ENCODE assay signal across 28 cellular contexts in the genomic region with DNA sequence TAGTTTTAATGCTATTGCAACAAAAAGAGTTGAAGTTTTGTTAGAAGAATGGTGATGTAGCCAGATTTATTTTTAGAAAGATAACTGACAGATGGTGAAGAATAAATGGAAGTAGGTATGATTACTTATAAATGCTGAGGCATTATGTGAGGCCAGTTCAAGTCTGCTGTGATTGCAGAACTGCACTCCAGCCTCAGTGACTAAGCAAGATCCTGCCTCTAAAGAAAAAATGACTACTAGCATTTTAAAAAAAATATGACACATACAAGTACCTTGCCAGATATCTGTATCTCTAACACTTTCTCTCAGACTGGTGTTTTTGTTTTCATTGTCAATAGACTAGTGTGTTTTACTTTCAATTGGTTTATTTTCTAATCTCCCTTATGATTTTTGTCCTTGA.
A peak's percentile ranks its signal among the peaks of the same experiment; 100 is the strongest.
DNase-seq lines count a peak whose midpoint lies in the region; ATAC-seq and TF ChIP-seq lines count a peak whose summit lies in the region.
"Had no signal": no experiment of that assay in that cellular context is flagged by ENCODE, and none has a peak within 500 bp of the region (broad histone marks: within the 10 kb centered on the region; RNA-seq: fewer than 3 reads in every experiment).

No MANE protein-coding gene starts in this region.

- H3K9ac ChIP-seq in GM23248 (no peak overlapping the region), fibroblast of lung (ENCODE audit: insufficient read depth, low read length) (no peak overlapping the region)

- no peak for ATAC-seq in HG03025 (IDR thresholded peaks at IDR 0.05; ENCODE audit: low FRiP score, unreplicated experiment)
- ATAC-seq in natural killer cell treated with Interleukin-12 subunit alpha and Interleukin-12 subunit beta and Interleukin-15 and Interleukin-18, amount 100 ng/mL, for 72 hours: no peak
- ATAC-seq: left lobe of liver; natural killer cell; Right ventricle myocardium inferior; stimulated activated naive B cell treated with anti-CD40 and anti-IgM and Interleukin-4, amounts not matched to agents 10 μg/mL and 1 μg/mL and 100 μg/mL, for 72 hours had no signal

- H3K4me2 ChIP-seq in GM23248 (ENCODE audit: unreplicated experiment) (no peak overlapping the region), fibroblast of lung (ENCODE audit: extremely low read depth, insufficient read depth, low read length) (no peak overlapping the region)

- H3K4me1 ChIP-seq in GM23248 (ENCODE audit: insufficient read depth) (no peaks in the 10 kb centered on the region), fibroblast of lung (ENCODE audit: control insufficient read depth, extremely low read depth, insufficient read depth, low read length) (no peaks in the 10 kb centered on the region)
- H3K4me1 ChIP-seq: colonic mucosa, testis had no signal

- in situ Hi-C loops in GM23248 (cut with MboI): no loop called here

- H3K4me3 ChIP-seq in GM23248 (no peak overlapping the region), fibroblast of lung (replicated peaks in 1 of 4; ENCODE audit: control extremely low read depth in 1 of 4, insufficient read depth in 1 of 4, low read depth in 3 of 4, low read length in 4 of 4) (no peak overlapping the region), skeletal muscle cell (ENCODE audit: low read depth, low read length) (no peak overlapping the region), MG63 (no peak overlapping the region)
- H3K4me3 ChIP-seq: colonic mucosa, testis had no signal

- no peaks in the 10 kb centered on the region for H4K20me1 ChIP-seq in GM23248 (ENCODE audit: insufficient read depth)
- H4K20me1 ChIP-seq in fibroblast of lung (ENCODE audit: control insufficient read depth, extremely low read depth, insufficient read depth, low read length): no peaks in the 10 kb centered on the region

- no peaks in the 10 kb centered on the region for H3F3A ChIP-seq in GM23248 (ENCODE audit: insufficient read depth)

- H3K36me3 ChIP-seq in GM23248 (ENCODE audit: low read depth) (no peaks in the 10 kb centered on the region), fibroblast of lung (ENCODE audit: control insufficient read depth, insufficient read depth, low read length) (no peaks in the 10 kb centered on the region), MG63 (no peaks in the 10 kb centered on the region)
- H3K36me3 ChIP-seq: colonic mucosa had no signal

- no peaks in the 10 kb centered on the region for H3K9me2 ChIP-seq in GM23248 (ENCODE audit: insufficient read depth)

- no peaks in the 10 kb centered on the region for H3K27me3 ChIP-seq in GM23248 (replicated peaks; ENCODE audit: insufficient read depth)
- H3K27me3 ChIP-seq in fibroblast of lung (ENCODE audit: control insufficient read depth, insufficient read depth, low read length): no peaks in the 10 kb centered on the region
- no peaks in the 10 kb centered on the region for H3K27me3 ChIP-seq in MG63
- H3K27me3 ChIP-seq: colonic mucosa, testis had no signal

- H2AFZ ChIP-seq in GM23248 (no peak overlapping the region), fibroblast of lung (ENCODE audit: low read length) (no peak overlapping the region)

- H3K9me3 ChIP-seq in GM23248 (ENCODE audit: low read depth): no peaks in the 10 kb centered on the region
- H3K9me3 ChIP-seq in fibroblast of lung (ENCODE audit: control insufficient read depth, insufficient read depth, low read depth, low read length): no peaks in the 10 kb centered on the region
- no peaks in the 10 kb centered on the region for H3K9me3 ChIP-seq in MG63
- H3K9me3 ChIP-seq: colonic mucosa, testis had no signal

- H3K27ac ChIP-seq in GM23248: no peak overlapping the region
- no peak overlapping the region for H3K27ac ChIP-seq in fibroblast of lung (ENCODE audit: insufficient read depth, low read length)
- H3K27ac ChIP-seq: colonic mucosa, testis had no signal

- H3K79me2 ChIP-seq in GM23248 (ENCODE audit: insufficient read depth) (no peaks in the 10 kb centered on the region), fibroblast of lung (ENCODE audit: control insufficient read depth, insufficient read depth, low read length) (no peaks in the 10 kb centered on the region)

- H3K9me3 Mint-ChIP-seq in natural killer cell treated with Interleukin-12 subunit alpha and Interleukin-12 subunit beta and Interleukin-15 and Interleukin-18, amount 100 ng/mL, for 72 hours: peaks cover 28% of the 10 kb centered on the region

- H3K4me3 Mint-ChIP-seq in natural killer cell treated with Interleukin-12 subunit alpha and Interleukin-12 subunit beta and Interleukin-15 and Interleukin-18, amount 100 ng/mL, for 72 hours: no peak overlapping the region
- H3K4me3 Mint-ChIP-seq: activated B cell treated with CpG ODN at 0.5 μM for 24 hours; activated naive CD8-positive, alpha-beta T cell treated with anti-CD3 and anti-CD28 coated beads, Interleukin-2, amount 10 ng/mL, durations not matched to agents 7 days and 5 days; H9; natural killer cell; stimulated activated naive B cell treated with anti-CD40 and anti-IgM and Interleukin-4, amounts not matched to agents 10 μg/mL and 1 μg/mL and 100 μg/mL, for 72 hours had no signal

- no peaks in the 10 kb centered on the region for H3K27me3 Mint-ChIP-seq in natural killer cell treated with Interleukin-12 subunit alpha and Interleukin-12 subunit beta and Interleukin-15 and Interleukin-18, amount 100 ng/mL, for 72 hours
- H3K27me3 Mint-ChIP-seq: activated B cell treated with CpG ODN at 0.5 μM for 24 hours; activated naive CD8-positive, alpha-beta T cell treated with anti-CD3 and anti-CD28 coated beads, Interleukin-2, amount 10 ng/mL, durations not matched to agents 7 days and 5 days; stimulated activated naive B cell treated with anti-CD40 and anti-IgM and Interleukin-4, amounts not matched to agents 10 μg/mL and 1 μg/mL and 100 μg/mL, for 72 hours had no signal

- H3K36me3 Mint-ChIP-seq in natural killer cell treated with Interleukin-12 subunit alpha and Interleukin-12 subunit beta and Interleukin-15 and Interleukin-18, amount 100 ng/mL, for 72 hours: no peaks in the 10 kb centered on the region
- H3K36me3 Mint-ChIP-seq: activated naive CD8-positive, alpha-beta T cell treated with anti-CD3 and anti-CD28 coated beads, Interleukin-2, amount 10 ng/mL, durations not matched to agents 7 days and 5 days; natural killer cell; stimulated activated naive B cell treated with anti-CD40 and anti-IgM and Interleukin-4, amounts not matched to agents 10 μg/mL and 1 μg/mL and 100 μg/mL, for 72 hours had no signal

- TF ChIP-seq CTCF in fibroblast of lung (conservative IDR thresholded peaks at IDR 0.05 in 1 of 2, IDR thresholded peaks at IDR 0.05 in 1 of 2; ENCODE audit: low read depth in 1 of 2, low read length in 2 of 2): no peak

- peak; percentile 3 for DNase-seq in GM23248
- peak; percentile 63 for DNase-seq in amniotic epithelial cell (ENCODE audit: low read depth)
- DNase-seq in fibroblast of lung (ENCODE audit: low read depth in 2 of 2): peak; percentile 34 to 35
- peak; percentile 31 for DNase-seq in skeletal muscle cell (ENCODE audit: low read depth)
- DNase-seq in natural killer cell treated with Interleukin-12 subunit alpha and Interleukin-12 subunit beta and Interleukin-15 and Interleukin-18, amount 100 ng/mL, for 72 hours (ENCODE audit: low spot score): no peak
- DNase-seq in MG63: no peak
- DNase-seq: activated B cell treated with CpG ODN at 0.5 μM for 24 hours; activated CD4-positive, alpha-beta T cell treated with anti-CD3 and anti-CD28 coated beads, Interleukin-2, amount 50 U/mL, for 4 hours; activated CD8-positive, alpha-beta memory T cell treated with anti-CD3 and anti-CD28 coated beads, Interleukin-2, amount 50 U/mL, for 48 hours; activated effector memory CD4-positive, alpha-beta T cell treated with Interleukin-2 at 50 U/mL for 16 hours; activated naive CD8-positive, alpha-beta T cell treated with anti-CD3 and anti-CD28 coated beads, Interleukin-2, amount 10 ng/mL, durations not matched to agents 7 days and 5 days; C1 segment of cervical spinal cord; Calu3; colonic mucosa; H9; Kasumi-1; natural killer cell; NCI-H1092; NCI-H187; NCI-H526 treated with DMSO at 0.1 percent for 48 hours; retina; stimulated activated CD4-positive, alpha-beta T cell treated with anti-CD3 and anti-CD28 coated beads, Interleukin-4, amount 100 ng/mL, for 1 hour; stimulated activated naive B cell treated with anti-CD40 and anti-IgM and Interleukin-4, amounts not matched to agents 10 μg/mL and 1 μg/mL and 100 μg/mL, for 72 hours; T-helper 9 cell; testis had no signal

- H3K27ac Mint-ChIP-seq in natural killer cell treated with Interleukin-12 subunit alpha and Interleukin-12 subunit beta and Interleukin-15 and Interleukin-18, amount 100 ng/mL, for 72 hours: no peak overlapping the region
- H3K27ac Mint-ChIP-seq: activated B cell treated with CpG ODN at 0.5 μM for 24 hours; activated naive CD8-positive, alpha-beta T cell treated with anti-CD3 and anti-CD28 coated beads, Interleukin-2, amount 10 ng/mL, durations not matched to agents 7 days and 5 days; H9; natural killer cell; stimulated activated naive B cell treated with anti-CD40 and anti-IgM and Interleukin-4, amounts not matched to agents 10 μg/mL and 1 μg/mL and 100 μg/mL, for 72 hours had no signal

- H3K4me1 Mint-ChIP-seq in natural killer cell treated with Interleukin-12 subunit alpha and Interleukin-12 subunit beta and Interleukin-15 and Interleukin-18, amount 100 ng/mL, for 72 hours (ENCODE audit: low read depth in 2 of 2): no peaks in the 10 kb centered on the region
- H3K4me1 Mint-ChIP-seq: activated B cell treated with CpG ODN at 0.5 μM for 24 hours; activated naive CD8-positive, alpha-beta T cell treated with anti-CD3 and anti-CD28 coated beads, Interleukin-2, amount 10 ng/mL, durations not matched to agents 7 days and 5 days; H9; natural killer cell; stimulated activated naive B cell treated with anti-CD40 and anti-IgM and Interleukin-4, amounts not matched to agents 10 μg/mL and 1 μg/mL and 100 μg/mL, for 72 hours had no signal

Comparison
In these comparisons a context has a peak if more than half of its experiments do, and no peak if none do; other contexts are left out.
1. DNase-seq: peak in GM23248 (single experiment), amniotic epithelial cell (single experiment), fibroblast of lung (2 of 2) and skeletal muscle cell (single experiment); none in natural killer cell treated with Interleukin-12 subunit alpha and Interleukin-12 subunit beta and Interleukin-15 and Interleukin-18, amount 100 ng/mL, for 72 hours (single experiment) and MG63 (single experiment).